34 cellular contexts compared by ENCODE assay signal in the genomic region with DNA sequence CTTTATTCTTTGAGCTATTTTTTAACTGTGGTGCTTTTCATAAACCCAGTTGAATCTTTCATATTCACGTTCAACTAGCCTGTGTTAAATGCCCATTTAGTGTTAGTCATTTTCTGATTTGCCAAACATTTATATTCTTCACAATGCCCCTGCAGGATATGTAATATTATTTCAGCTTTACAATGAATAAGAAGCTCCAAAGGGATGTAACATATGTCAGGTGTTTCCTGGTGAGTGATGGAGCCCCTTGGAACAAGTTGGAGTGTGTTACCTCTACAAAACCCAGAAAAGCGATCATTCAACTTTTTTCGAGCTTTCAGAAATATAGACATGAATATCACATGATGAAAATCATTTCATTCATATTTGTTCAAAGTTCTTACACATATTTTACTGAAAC.
"Had no signal": no experiment of that assay in that cellular context is flagged by ENCODE, and none has a peak within 500 bp of the region (broad histone marks: within the 10 kb centered on the region; RNA-seq: fewer than 3 reads in every experiment).

No MANE protein-coding gene starts in this region.

- H3K4me2 ChIP-seq: KMS-11 had no signal

- H3K36me3 ChIP-seq: MG63 had no signal

- H3K4me3 ChIP-seq: MG63 had no signal

- H3K9me3 ChIP-seq: MG63 had no signal

- H3K27me3 ChIP-seq: MG63 had no signal

- H3K9ac ChIP-seq: KMS-11 had no signal

- H3K27ac ChIP-seq: KMS-11 had no signal

- DNase-seq: Karpas-422, Kasumi-1, KG1, MG63, MM.1S, MV-4-11, NCI-H1048, NCI-H1092, NCI-H1092 treated with DMSO at 0.1 percent for 48 hours, NCI-H1105, NCI-H1105 treated with DMSO at 0.1 percent for 48 hours, NCI-H1417, NCI-H1417 treated with DMSO at 0.1 percent for 48 hours, NCI-H1436, NCI-H1436 treated with DMSO at 0.1 percent for 48 hours, NCI-H146, NCI-H1694, NCI-H1694 treated with DMSO at 0.1 percent for 48 hours, NCI-H187, NCI-H187 treated with DMSO at 0.1 percent for 48 hours, NCI-H1930, NCI-H2029, NCI-H2029 treated with DMSO at 0.1 percent for 48 hours, NCI-H2081, NCI-H2081 treated with DMSO at 0.1 percent for 48 hours, NCI-H2107, NCI-H2171, NCI-H2171 treated with DMSO at 0.1 percent for 48 hours, NCI-H2227 treated with DMSO at 0.1 percent for 48 hours, NCI-H226, NCI-H345, NCI-H446, NCI-H446 treated with DMSO at 0.1 percent for 48 hours had no signal
